In the genomic region with DNA sequence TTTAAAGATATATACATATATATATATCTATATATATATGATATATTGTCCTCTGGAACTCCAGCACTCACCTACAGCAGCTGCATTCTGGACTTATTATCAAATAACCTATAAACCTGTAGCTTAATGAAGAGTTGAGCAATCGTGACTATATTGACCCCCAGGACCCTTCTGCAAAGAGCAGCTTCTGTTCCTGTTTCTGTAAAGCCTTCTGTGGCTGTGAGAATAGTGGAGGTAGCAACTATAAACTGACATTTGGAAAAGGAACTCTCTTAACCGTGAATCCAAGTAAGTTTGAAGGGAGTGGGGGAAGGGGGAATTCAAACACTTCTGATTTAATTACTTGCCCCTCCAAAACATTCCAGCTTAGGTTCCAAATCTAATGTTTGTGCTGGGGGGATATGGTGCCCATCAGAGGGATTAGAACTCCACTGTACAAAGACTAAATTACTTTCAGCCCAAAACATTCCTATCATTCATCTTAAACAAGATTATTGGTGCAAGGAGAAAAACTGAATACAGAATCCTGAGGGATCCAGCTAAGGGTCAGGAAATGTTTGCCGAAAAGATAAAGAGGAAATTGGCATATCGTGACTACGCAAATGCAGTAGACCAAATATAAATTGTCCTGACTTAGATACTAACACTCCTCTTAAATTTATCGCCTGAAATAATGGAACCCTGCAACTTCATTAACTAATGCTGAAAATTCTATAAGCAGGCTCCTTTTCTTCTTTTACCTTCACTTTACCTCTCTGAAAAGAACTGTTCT, we compare ENCODE assay signal across 1 cellular context.
TF ChIP-seq lines count a peak whose summit lies in the region.

No MANE protein-coding gene starts in this region.

TF ChIP-seq in GM23338, 12 proteins besides CTCF, POLR2A, EP300 and RAD21 (continued from another document):
- TF ChIP-seq, protein P1, sequence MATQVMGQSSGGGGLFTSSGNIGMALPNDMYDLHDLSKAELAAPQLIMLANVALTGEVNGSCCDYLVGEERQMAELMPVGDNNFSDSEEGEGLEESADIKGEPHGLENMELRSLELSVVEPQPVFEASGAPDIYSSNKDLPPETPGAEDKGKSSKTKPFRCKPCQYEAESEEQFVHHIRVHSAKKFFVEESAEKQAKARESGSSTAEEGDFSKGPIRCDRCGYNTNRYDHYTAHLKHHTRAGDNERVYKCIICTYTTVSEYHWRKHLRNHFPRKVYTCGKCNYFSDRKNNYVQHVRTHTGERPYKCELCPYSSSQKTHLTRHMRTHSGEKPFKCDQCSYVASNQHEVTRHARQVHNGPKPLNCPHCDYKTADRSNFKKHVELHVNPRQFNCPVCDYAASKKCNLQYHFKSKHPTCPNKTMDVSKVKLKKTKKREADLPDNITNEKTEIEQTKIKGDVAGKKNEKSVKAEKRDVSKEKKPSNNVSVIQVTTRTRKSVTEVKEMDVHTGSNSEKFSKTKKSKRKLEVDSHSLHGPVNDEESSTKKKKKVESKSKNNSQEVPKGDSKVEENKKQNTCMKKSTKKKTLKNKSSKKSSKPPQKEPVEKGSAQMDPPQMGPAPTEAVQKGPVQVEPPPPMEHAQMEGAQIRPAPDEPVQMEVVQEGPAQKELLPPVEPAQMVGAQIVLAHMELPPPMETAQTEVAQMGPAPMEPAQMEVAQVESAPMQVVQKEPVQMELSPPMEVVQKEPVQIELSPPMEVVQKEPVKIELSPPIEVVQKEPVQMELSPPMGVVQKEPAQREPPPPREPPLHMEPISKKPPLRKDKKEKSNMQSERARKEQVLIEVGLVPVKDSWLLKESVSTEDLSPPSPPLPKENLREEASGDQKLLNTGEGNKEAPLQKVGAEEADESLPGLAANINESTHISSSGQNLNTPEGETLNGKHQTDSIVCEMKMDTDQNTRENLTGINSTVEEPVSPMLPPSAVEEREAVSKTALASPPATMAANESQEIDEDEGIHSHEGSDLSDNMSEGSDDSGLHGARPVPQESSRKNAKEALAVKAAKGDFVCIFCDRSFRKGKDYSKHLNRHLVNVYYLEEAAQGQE (IDR thresholded peaks at IDR 0.05; ENCODE audit: unreplicated experiment) = no peak
- TF ChIP-seq NANOG (IDR thresholded peaks at IDR 0.05; ENCODE audit: borderline replicate concordance) = no peak
- TF ChIP-seq ZNF114 (CRISPR knock-in tag; IDR thresholded peaks at IDR 0.05) = no peak
- no peak for TF ChIP-seq STAT1 (IDR thresholded peaks at IDR 0.05; ENCODE audit: unreplicated experiment)
- no peak for TF ChIP-seq JUNB (IDR thresholded peaks at IDR 0.05; ENCODE audit: unreplicated experiment)
- TF ChIP-seq, protein P2, sequence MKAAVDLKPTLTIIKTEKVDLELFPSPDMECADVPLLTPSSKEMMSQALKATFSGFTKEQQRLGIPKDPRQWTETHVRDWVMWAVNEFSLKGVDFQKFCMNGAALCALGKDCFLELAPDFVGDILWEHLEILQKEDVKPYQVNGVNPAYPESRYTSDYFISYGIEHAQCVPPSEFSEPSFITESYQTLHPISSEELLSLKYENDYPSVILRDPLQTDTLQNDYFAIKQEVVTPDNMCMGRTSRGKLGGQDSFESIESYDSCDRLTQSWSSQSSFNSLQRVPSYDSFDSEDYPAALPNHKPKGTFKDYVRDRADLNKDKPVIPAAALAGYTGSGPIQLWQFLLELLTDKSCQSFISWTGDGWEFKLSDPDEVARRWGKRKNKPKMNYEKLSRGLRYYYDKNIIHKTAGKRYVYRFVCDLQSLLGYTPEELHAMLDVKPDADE (IDR thresholded peaks at IDR 0.05) = no peak
- no peak for TF ChIP-seq ZNF331 (CRISPR knock-in tag; IDR thresholded peaks at IDR 0.05; ENCODE audit: low read depth)
